Comparison of ENCODE assay signal across 19 cellular contexts in genomic region chr2:112642961-112643360, GRCh38. TPM values are rescaled to one million over a fixed set of nuclear protein-coding genes. Genes with fewer than 3 reads are reported as not detected.
A peak's percentile ranks its signal among the peaks of the same experiment; 100 is the strongest.
DNase-seq lines count a peak whose midpoint lies in the region; ATAC-seq, FAIRE-seq and TF ChIP-seq lines count a peak whose summit lies in the region.
"Had no signal": no experiment of that assay in that cellular context is flagged by ENCODE, and none has a peak within 500 bp of the region (broad histone marks: within the 10 kb centered on the region; RNA-seq: fewer than 3 reads in every experiment).

No MANE protein-coding gene starts in this region.

- DNase-seq in CD1c-positive myeloid dendritic cell (ENCODE audit: extremely low spot score) (peak; percentile 81), ELR (ENCODE audit: low read depth) (peak; percentile 79), RWPE2 (ENCODE audit: low spot score) (no peak), mesenchymal stem cell (peak; percentile 28), upper lobe of right lung (no peak), HK-2 (ENCODE audit: unreplicated experiment) (no peak), HTR-8/SVneo (ENCODE audit: insufficient read length, low spot score) (no peak)
- DNase-seq: dorsolateral prefrontal cortex, GF-D8, left ventricle myocardium superior, NCI-H1092 treated with DMSO at 0.1 percent for 48 hours, NCI-H510A, pancreas, sigmoid colon, SJCRH30, uterus had no signal

- H3K18ac ChIP-seq in mesenchymal stem cell (ENCODE audit: low read depth in 1 of 2, low read length in 2 of 2): peak overlapping the region in 1 of 2 experiments; percentile 81

- no peak overlapping the region for H2BK5ac ChIP-seq in mesenchymal stem cell (ENCODE audit: low read depth, low read length, poor library complexity, severe bottlenecking)

- H3K36me3 ChIP-seq in RWPE2 (ENCODE audit: low read depth): peaks cover 17% of the 10 kb centered on the region
- peaks cover 0 to 13% of the 10 kb centered on the region in 2 experiments for H3K36me3 ChIP-seq in mesenchymal stem cell (ENCODE audit: control insufficient read depth in 1 of 2, insufficient read depth in 2 of 2, low read depth in 1 of 2, low read length in 2 of 2)
- peaks cover 9% of the 10 kb centered on the region for H3K36me3 ChIP-seq in upper lobe of right lung
- H3K36me3 ChIP-seq: pancreas, uterus had no signal

- ATAC-seq in RWPE2 (ENCODE audit: low read depth) (no peak), upper lobe of right lung (no peak), GM19463 (IDR thresholded peaks at IDR 0.05; ENCODE audit: unreplicated experiment) (no peak)
- ATAC-seq: left ventricle myocardium superior, pancreas had no signal

- H3K27me3 ChIP-seq in RWPE2 (ENCODE audit: insufficient read depth, poor library complexity, severe bottlenecking): no peaks in the 10 kb centered on the region
- H3K27me3 ChIP-seq in mesenchymal stem cell (ENCODE audit: control insufficient read depth in 1 of 2, insufficient read depth in 1 of 2, low read length in 2 of 2): no peaks in the 10 kb centered on the region
- no peaks in the 10 kb centered on the region for H3K27me3 ChIP-seq in upper lobe of right lung
- H3K27me3 ChIP-seq: dorsolateral prefrontal cortex, esophagus muscularis mucosa, pancreas, sigmoid colon, SJCRH30, uterus had no signal

- H2AK5ac ChIP-seq in mesenchymal stem cell (ENCODE audit: low read length, severe bottlenecking): peak overlapping the region; percentile 16

- peak overlapping the region in 1 of 2 experiments; percentile 75 for H3K4ac ChIP-seq in mesenchymal stem cell (ENCODE audit: low read depth in 1 of 2, low read length in 2 of 2)

- H3K4me1 ChIP-seq in RWPE2 (ENCODE audit: insufficient read depth, poor library complexity, severe bottlenecking) (peaks cover 38% of the 10 kb centered on the region), mesenchymal stem cell (ENCODE audit: control insufficient read depth, insufficient read depth, low read depth, low read length) (peaks cover 18% of the 10 kb centered on the region), upper lobe of right lung (peaks cover 18% of the 10 kb centered on the region)

- H3K9me3 ChIP-seq in RWPE2 (ENCODE audit: severe bottlenecking): no peaks in the 10 kb centered on the region
- H3K9me3 ChIP-seq in mesenchymal stem cell (ENCODE audit: control insufficient read depth, low read length): no peaks in the 10 kb centered on the region
- H3K9me3 ChIP-seq in upper lobe of right lung: no peaks in the 10 kb centered on the region
- H3K9me3 ChIP-seq: esophagus muscularis mucosa, pancreas, sigmoid colon, SJCRH30, uterus had no signal

- no peak for FAIRE-seq in HTR-8/SVneo (lab: Jason Lieb, UNC)
- FAIRE-seq: GM12891, pancreas had no signal

- no peak overlapping the region for H2AFZ ChIP-seq in mesenchymal stem cell (ENCODE audit: low read depth, low read length)

- peak overlapping the region; percentile 14 for H4K8ac ChIP-seq in mesenchymal stem cell (ENCODE audit: low read length)

- no peak overlapping the region for H3K14ac ChIP-seq in mesenchymal stem cell (ENCODE audit: low read length in 2 of 2)

- intact Hi-C loops in upper lobe of right lung (cut with DNase I): no loop called here

- no peak overlapping the region for H2BK120ac ChIP-seq in mesenchymal stem cell (ENCODE audit: low read depth, low read length)

- no peak overlapping the region for H3K23ac ChIP-seq in mesenchymal stem cell (ENCODE audit: low read length in 2 of 2)

- no peak overlapping the region for H2BK15ac ChIP-seq in mesenchymal stem cell (ENCODE audit: low read depth, poor library complexity, severe bottlenecking)

- no peak for TF ChIP-seq CTCF in RWPE2 (IDR thresholded peaks at IDR 0.05; ENCODE audit: poor library complexity, severe bottlenecking)
- TF ChIP-seq CTCF in upper lobe of right lung (IDR thresholded peaks at IDR 0.05): no peak

- peak overlapping the region; percentile 71 for H4K91ac ChIP-seq in mesenchymal stem cell (ENCODE audit: low read length)

- no peak overlapping the region for H3K9ac ChIP-seq in mesenchymal stem cell (ENCODE audit: low read length)

- H3K79me1 ChIP-seq in mesenchymal stem cell (replicated peaks; ENCODE audit: low read length, poor library complexity, severe bottlenecking): peaks cover 4% of the 10 kb centered on the region

- 88% methylated on average over 6 of the region's 7 CpGs for WGBS in mesenchymal stem cell

- H3K4me2 ChIP-seq in mesenchymal stem cell (ENCODE audit: low read length, poor library complexity, severe bottlenecking): no peak overlapping the region

- H3K4me3 ChIP-seq in RWPE2 (ENCODE audit: severe bottlenecking) (no peak overlapping the region), mesenchymal stem cell (ENCODE audit: insufficient read depth in 1 of 2, low read depth in 1 of 2, low read length in 2 of 2) (no peak overlapping the region), upper lobe of right lung (no peak overlapping the region)
- H3K4me3 ChIP-seq: esophagus muscularis mucosa, pancreas, sigmoid colon, SJCRH30, uterus had no signal

- H2BK12ac ChIP-seq in mesenchymal stem cell (ENCODE audit: low read length in 2 of 2): peak overlapping the region; percentile 29 to 96

- peak overlapping the region; percentile 98 for H3K27ac ChIP-seq in RWPE2 (ENCODE audit: poor library complexity, severe bottlenecking)
- H3K27ac ChIP-seq in mesenchymal stem cell (ENCODE audit: low read length, poor library complexity, severe bottlenecking): no peak overlapping the region
- no peak overlapping the region for H3K27ac ChIP-seq in upper lobe of right lung
- H3K27ac ChIP-seq: SJCRH30, uterus had no signal

RNA-seq across cellular contexts. Expression of gene SLC20A1, which starts 2.8 kb away (rescaled TPM):
- 115 TPM for polyA plus RNA-seq in mesenchymal stem cell (2013, experiment 1 of 2)
- polyA plus RNA-seq in mesenchymal stem cell (2013, experiment 2 of 2): 115 TPM
- 59.4 TPM for total RNA-seq in upper lobe of right lung

RNA-seq across cellular contexts. Expression of gene CHCHD5, which starts 58.6 kb away (rescaled TPM):
- 25.0 TPM for polyA plus RNA-seq in mesenchymal stem cell (2013, experiment 1 of 2)
- polyA plus RNA-seq in mesenchymal stem cell (2013, experiment 2 of 2): 24.5 TPM
- 23.9 TPM for total RNA-seq in upper lobe of right lung

Comparison
In these comparisons a context has a peak if more than half of its experiments do, and no peak if none do; other contexts are left out.
1. DNase-seq: peak in CD1c-positive myeloid dendritic cell (single experiment), ELR (single experiment) and mesenchymal stem cell (single experiment); none in RWPE2 (single experiment), upper lobe of right lung (single experiment), HK-2 (single experiment) and HTR-8/SVneo (single experiment).